ENCODE assay signal across 8 cellular contexts in genomic region chr14:49892636-49893308, GRCh38. TPM values are rescaled to one million over a fixed set of nuclear protein-coding genes. Genes with fewer than 3 reads are reported as not detected.
DNase-seq lines count a peak whose midpoint lies in the region; TF ChIP-seq lines count a peak whose summit lies in the region.

ARF6 (plus strand) TSS chr14:49893082; CDS start chr14:49893737, 655 bp downstream.

- peaks cover 28% of the 10 kb centered on the region for H3K4me1 Mint-ChIP-seq in activated naive CD4-positive, alpha-beta T cell treated with anti-CD3 and anti-CD28 coated beads, Interleukin-2, amount 10 ng/mL, durations not matched to agents 7 days and 5 days

- no peaks in the 10 kb centered on the region for H3K27me3 Mint-ChIP-seq in activated naive CD4-positive, alpha-beta T cell treated with anti-CD3 and anti-CD28 coated beads, Interleukin-2, amount 10 ng/mL, durations not matched to agents 7 days and 5 days

- TF ChIP-seq CTCF in HFF-Myc (IDR thresholded peaks at IDR 0.05; ENCODE audit: low read depth, low read length, missing control alignments) (no peak), suprapubic skin (IDR thresholded peaks at IDR 0.05) (peak in 1 of 2 donors; percentile 6)

- peak; percentile 95 for DNase-seq in GM04504 (ENCODE audit: low read depth)
- DNase-seq in HFF-Myc (ENCODE audit: extremely low read depth, low read depth) = peak; percentile 86
- peak; percentile 93 for DNase-seq in NAMALWA (ENCODE audit: low spot score)
- DNase-seq in SK-N-DZ (ENCODE audit: low spot score) = peak; percentile 95
- peak; percentile 97 for DNase-seq in activated naive CD4-positive, alpha-beta T cell treated with anti-CD3 and anti-CD28 coated beads, Interleukin-2, amount 10 ng/mL, durations not matched to agents 7 days and 5 days
- peak; percentile 96 for DNase-seq in germinal center (ENCODE audit: low spot score)
- peak; percentile 31 to 99 (median 95) for DNase-seq in nucleus accumbens (lab: John Stamatoyannopoulos, UW)
- DNase-seq in suprapubic skin (ENCODE audit: low spot score in 2 of 2) = peak; percentile 99

- peaks cover 35% of the 10 kb centered on the region for H3K4me1 ChIP-seq in suprapubic skin

- CTCF ChIA-PET in activated naive CD4-positive, alpha-beta T cell treated with anti-CD3 and anti-CD28 coated beads, Interleukin-2, amount 10 ng/mL, durations not matched to agents 7 days and 5 days (lab: Charles Lee) = interaction anchor here (0.6 to 2.7 kb wide), 12 partner anchors 13 to 260 kb away, joined by 3 to 13 read pairs (median 4); partner anchors contain the start of gene NEMF

- H3K27me3 ChIP-seq in suprapubic skin = no peaks in the 10 kb centered on the region

- H3K27ac Mint-ChIP-seq in activated naive CD4-positive, alpha-beta T cell treated with anti-CD3 and anti-CD28 coated beads, Interleukin-2, amount 10 ng/mL, durations not matched to agents 7 days and 5 days = peak within 1 kb of the TSS; percentile 99

- WGBS in suprapubic skin = 0% methylated on average over 19 of the region's 66 CpGs

- no peak for TF ChIP-seq EP300 in suprapubic skin (IDR thresholded peaks at IDR 0.05)

- peaks cover 4% of the 10 kb centered on the region for H3K36me3 ChIP-seq in suprapubic skin

- no peaks in the 10 kb centered on the region for H3K9me3 ChIP-seq in suprapubic skin

- H3K9me3 Mint-ChIP-seq in activated naive CD4-positive, alpha-beta T cell treated with anti-CD3 and anti-CD28 coated beads, Interleukin-2, amount 10 ng/mL, durations not matched to agents 7 days and 5 days = no peaks in the 10 kb centered on the region

- peak within 1 kb of the TSS; percentile 98 for H3K27ac ChIP-seq in suprapubic skin

- H3K4me3 ChIP-seq in HFF-Myc (replicated peaks; ENCODE audit: low read depth, low read length) (peak within 1 kb of the TSS; percentile 89), suprapubic skin (peak within 1 kb of the TSS; percentile 77)

- H3K4me3 Mint-ChIP-seq in activated naive CD4-positive, alpha-beta T cell treated with anti-CD3 and anti-CD28 coated beads, Interleukin-2, amount 10 ng/mL, durations not matched to agents 7 days and 5 days = peak within 1 kb of the TSS; percentile 99

- H3K36me3 Mint-ChIP-seq in activated naive CD4-positive, alpha-beta T cell treated with anti-CD3 and anti-CD28 coated beads, Interleukin-2, amount 10 ng/mL, durations not matched to agents 7 days and 5 days = peaks cover 43% of the 10 kb centered on the region

- peak; percentile 47 to 95 for TF ChIP-seq POLR2A in suprapubic skin (IDR thresholded peaks at IDR 0.05)

RNA-seq across cellular contexts. Expression of gene ARF6, which starts in this region (rescaled TPM):
- polyA plus RNA-seq in SK-N-DZ (2014; cell fraction: cytosol; rRNA removed) = 14.9 and 15.8 TPM in 2 replicates
- polyA plus RNA-seq in SK-N-DZ (2014; cell fraction: nucleus; rRNA removed) = 8.2 and 10.6 TPM in 2 replicates
- 100 to 1,000 TPM in 1 of 4 donors, 10 to 100 TPM in 3; 48.0 to 125 (median 85.3) TPM for total RNA-seq in suprapubic skin

Comparison
In these comparisons a context has a peak if more than half of its experiments do, and no peak if none do; other contexts are left out.
1. Peak in every context shown above with its lines: DNase-seq, H3K4me3 ChIP-seq and H3K27ac ChIP-seq.